Comparison of ENCODE assay signal across 1 cellular context in genomic region chr11:108224366-108224765, GRCh38.
TF ChIP-seq lines count a peak whose summit lies in the region.

No MANE protein-coding gene starts in this region.

TF ChIP-seq in endothelial cell of umbilical vein, 7 proteins besides CTCF, POLR2A, EP300 and RAD21:
- TF ChIP-seq EZH2 (IDR thresholded peaks at IDR 0.05; ENCODE audit: borderline replicate concordance, low read depth, low read length, severe bottlenecking) (no peak), MYC (IDR thresholded peaks at IDR 0.05; ENCODE audit: low read depth, low read length) (no peak), JUN (IDR thresholded peaks at IDR 0.05; ENCODE audit: borderline replicate concordance, insufficient read depth, insufficient read length, low read depth) (no peak), MAX (IDR thresholded peaks at IDR 0.05; ENCODE audit: insufficient read depth, insufficient read length) (no peak), POLR2AphosphoS5 (IDR thresholded peaks at IDR 0.05; ENCODE audit: insufficient read depth, low read depth, low read length) (no peak), FOS (IDR thresholded peaks at IDR 0.05; ENCODE audit: borderline replicate concordance, insufficient read depth, low read length) (no peak), GATA2 (IDR thresholded peaks at IDR 0.05; ENCODE audit: insufficient read depth, insufficient read length, low read depth, low read length) (no peak)
